In the genomic region with DNA sequence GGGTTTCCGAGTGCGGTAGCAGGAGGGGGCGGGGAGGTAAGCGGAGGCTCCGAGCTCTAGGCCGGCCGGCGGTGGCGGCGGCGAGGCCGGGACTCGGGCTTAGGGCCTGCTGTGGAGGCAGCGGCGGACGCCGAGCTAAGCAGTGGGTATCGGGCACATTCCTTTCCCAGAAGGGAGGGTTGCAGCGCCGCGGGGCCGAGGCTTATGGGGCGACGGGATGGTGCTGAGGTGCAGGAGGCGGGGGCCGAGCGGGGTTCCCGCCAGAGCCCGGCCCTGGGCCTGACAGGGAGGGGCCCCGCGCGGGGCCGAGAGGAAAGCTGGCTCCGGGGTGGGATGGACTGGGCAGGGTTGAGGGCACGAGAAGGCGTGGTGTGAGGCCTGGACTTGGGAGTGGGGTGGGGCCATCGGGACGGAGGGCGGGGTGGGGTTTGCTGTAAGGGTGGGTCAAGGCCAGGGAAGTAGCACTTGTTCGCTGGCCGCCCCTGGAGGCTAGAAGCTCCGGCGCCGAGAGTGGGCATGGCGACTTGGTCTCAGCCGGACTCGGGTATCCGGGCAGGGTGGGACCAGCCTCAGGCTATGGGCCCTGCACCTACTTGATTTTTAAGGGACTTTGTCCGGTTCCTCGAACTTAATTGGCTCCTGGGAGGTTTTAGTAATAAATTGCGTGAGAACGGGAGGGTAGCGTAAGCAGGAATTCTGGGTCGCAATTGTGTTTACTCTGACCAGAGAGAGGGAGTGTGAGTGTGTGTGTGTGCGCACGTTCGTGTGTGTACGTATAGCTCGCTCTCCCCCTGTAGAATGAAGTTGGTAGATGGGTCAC, we compare ENCODE assay signal across 8 cellular contexts. TPM values are rescaled to one million over a fixed set of nuclear protein-coding genes. Genes with fewer than 3 reads are reported as not detected.
DNase-seq lines count a peak whose midpoint lies in the region; ATAC-seq and TF ChIP-seq lines count a peak whose summit lies in the region.

Gene NFE2L1, plus strand, starts transcription at position 39 of the 820 bp plus-strand sequence. CDS start 2,760 bp downstream, outside the sequence.

- H3K27ac ChIP-seq in CD4-positive, CD25-positive, alpha-beta regulatory T cell (ENCODE audit: insufficient read depth, low read length, poor library complexity, severe bottlenecking): peak within 1 kb of the TSS; percentile 83
- peak within 1 kb of the TSS; percentile 91 for H3K27ac ChIP-seq in urinary bladder (ENCODE audit: low read depth)

- no peak for TF ChIP-seq CTCF in fibroblast of villous mesenchyme (IDR thresholded peaks at IDR 0.05; ENCODE audit: insufficient read depth, low read depth, low read length)

- H3K4me3 Mint-ChIP-seq in CD4-positive, CD25-positive, alpha-beta regulatory T cell: peak within 1 kb of the TSS; percentile 93 to 94 (median 94)
- H3K4me3 Mint-ChIP-seq in activated T-helper 1 cell treated with anti-CD3 and anti-CD28 coated beads, Interleukin-12 subunit alpha, Interleukin-12 subunit beta, Interleukin-2, Interleukin-4 antibody, amounts not matched to agents 30 ng/mL and 10 ng/mL and 1 ng/mL, durations not matched to agents 14 hours and 24 hours and 36 hours: peak within 1 kb of the TSS; percentile 99
- peak within 1 kb of the TSS; percentile 81 for H3K4me3 Mint-ChIP-seq in natural killer cell treated with Interleukin-12 subunit alpha and Interleukin-12 subunit beta and Interleukin-15 and Interleukin-18, amount 100 ng/mL, for 72 hours

- H3K27me3 Mint-ChIP-seq in CD4-positive, CD25-positive, alpha-beta regulatory T cell: peaks cover 4% of the 10 kb centered on the region
- H3K27me3 Mint-ChIP-seq in activated T-helper 1 cell treated with anti-CD3 and anti-CD28 coated beads, Interleukin-12 subunit alpha, Interleukin-12 subunit beta, Interleukin-2, Interleukin-4 antibody, amounts not matched to agents 30 ng/mL and 10 ng/mL and 1 ng/mL, durations not matched to agents 14 hours and 24 hours and 36 hours (ENCODE audit: insufficient read depth): peaks cover 1% of the 10 kb centered on the region
- no peaks in the 10 kb centered on the region for H3K27me3 Mint-ChIP-seq in natural killer cell treated with Interleukin-12 subunit alpha and Interleukin-12 subunit beta and Interleukin-15 and Interleukin-18, amount 100 ng/mL, for 72 hours

- intact Hi-C loops in activated T-helper 1 cell treated with anti-CD3 and anti-CD28 coated beads, Interleukin-12 subunit alpha, Interleukin-12 subunit beta, Interleukin-2, Interleukin-4 antibody, amounts not matched to agents 30 ng/mL and 10 ng/mL and 1 ng/mL, durations not matched to agents 14 hours and 24 hours and 36 hours (cut with micrococcal nuclease): loop anchor here (1.0 kb wide), 9 partner anchors 8 to 399 kb away; partner anchors contain the start of genes CBX1, KPNB1, PNPO and SNX11

- peaks cover 53% of the 10 kb centered on the region for H3K4me1 ChIP-seq in CD4-positive, CD25-positive, alpha-beta regulatory T cell (ENCODE audit: control insufficient read depth, insufficient read depth, low read length, poor library complexity, severe bottlenecking)
- no peaks in the 10 kb centered on the region for H3K4me1 ChIP-seq in urinary bladder (ENCODE audit: insufficient read depth)

- H3K27me3 ChIP-seq in CD4-positive, CD25-positive, alpha-beta regulatory T cell (ENCODE audit: control insufficient read depth, insufficient read depth, low read length): no peaks in the 10 kb centered on the region

- peak within 1 kb of the TSS; percentile 88 for H3K4me3 ChIP-seq in CD4-positive, CD25-positive, alpha-beta regulatory T cell (ENCODE audit: low read depth, low read length)
- H3K4me3 ChIP-seq in fibroblast of villous mesenchyme (ENCODE audit: low read depth, low read length) (peak within 1 kb of the TSS; percentile 87), urinary bladder (ENCODE audit: low read depth, low read length) (peak within 1 kb of the TSS; percentile 75)

- DNase-seq in CD4-positive, CD25-positive, alpha-beta regulatory T cell: peak in 2 of 3 donors; percentile 24 to 54
- DNase-seq in NCI-H446 treated with DMSO at 0.1 percent for 48 hours (lab: John Stamatoyannopoulos, UW) (peak; percentile 15), fibroblast of villous mesenchyme (ENCODE audit: low read depth) (peak; percentile 95)
- DNase-seq in activated T-helper 1 cell treated with anti-CD3 and anti-CD28 coated beads, Interleukin-12 subunit alpha, Interleukin-12 subunit beta, Interleukin-2, Interleukin-4 antibody, amounts not matched to agents 30 ng/mL and 10 ng/mL and 1 ng/mL, durations not matched to agents 14 hours and 24 hours and 36 hours (ENCODE audit: low spot score): no peak
- peak; percentile 85 for DNase-seq in natural killer cell treated with Interleukin-12 subunit alpha and Interleukin-12 subunit beta and Interleukin-15 and Interleukin-18, amount 100 ng/mL, for 72 hours (ENCODE audit: low spot score)

- no peaks in the 10 kb centered on the region for H3K9me3 ChIP-seq in CD4-positive, CD25-positive, alpha-beta regulatory T cell (ENCODE audit: control insufficient read depth in 2 of 2, low read length in 2 of 2)

- peaks cover 18 to 68% (median 44%) of the 10 kb centered on the region in 4 donors for H3K4me1 Mint-ChIP-seq in CD4-positive, CD25-positive, alpha-beta regulatory T cell
- H3K4me1 Mint-ChIP-seq in activated T-helper 1 cell treated with anti-CD3 and anti-CD28 coated beads, Interleukin-12 subunit alpha, Interleukin-12 subunit beta, Interleukin-2, Interleukin-4 antibody, amounts not matched to agents 30 ng/mL and 10 ng/mL and 1 ng/mL, durations not matched to agents 14 hours and 24 hours and 36 hours (ENCODE audit: low read depth): peaks cover 73% of the 10 kb centered on the region
- H3K4me1 Mint-ChIP-seq in natural killer cell treated with Interleukin-12 subunit alpha and Interleukin-12 subunit beta and Interleukin-15 and Interleukin-18, amount 100 ng/mL, for 72 hours (ENCODE audit: low read depth in 2 of 2): peaks cover 52 to 65% of the 10 kb centered on the region in 2 donors

- peak within 1 kb of the TSS; percentile 95 to 100 (median 96) for H3K27ac Mint-ChIP-seq in CD4-positive, CD25-positive, alpha-beta regulatory T cell
- peak within 1 kb of the TSS; percentile 100 for H3K27ac Mint-ChIP-seq in activated T-helper 1 cell treated with anti-CD3 and anti-CD28 coated beads, Interleukin-12 subunit alpha, Interleukin-12 subunit beta, Interleukin-2, Interleukin-4 antibody, amounts not matched to agents 30 ng/mL and 10 ng/mL and 1 ng/mL, durations not matched to agents 14 hours and 24 hours and 36 hours
- peak within 1 kb of the TSS; percentile 90 to 95 for H3K27ac Mint-ChIP-seq in natural killer cell treated with Interleukin-12 subunit alpha and Interleukin-12 subunit beta and Interleukin-15 and Interleukin-18, amount 100 ng/mL, for 72 hours

- ATAC-seq in CD4-positive, CD25-positive, alpha-beta regulatory T cell (ENCODE audit: low read depth in 2 of 2): peak; percentile 1 to 2
- ATAC-seq in GM18861 (IDR thresholded peaks at IDR 0.05; ENCODE audit: unreplicated experiment): peak; percentile 18
- ATAC-seq in HG03045 (IDR thresholded peaks at IDR 0.05; ENCODE audit: unreplicated experiment): peak; percentile 46
- peak; percentile 69 to 78 for ATAC-seq in natural killer cell treated with Interleukin-12 subunit alpha and Interleukin-12 subunit beta and Interleukin-15 and Interleukin-18, amount 100 ng/mL, for 72 hours

- peaks cover 22% of the 10 kb centered on the region for H3K36me3 ChIP-seq in CD4-positive, CD25-positive, alpha-beta regulatory T cell (ENCODE audit: control insufficient read depth, insufficient read depth, low read length)
- no peaks in the 10 kb centered on the region for H3K36me3 ChIP-seq in urinary bladder (ENCODE audit: insufficient read depth)

- H3K9me3 Mint-ChIP-seq in CD4-positive, CD25-positive, alpha-beta regulatory T cell: no peaks in the 10 kb centered on the region
- no peaks in the 10 kb centered on the region for H3K9me3 Mint-ChIP-seq in activated T-helper 1 cell treated with anti-CD3 and anti-CD28 coated beads, Interleukin-12 subunit alpha, Interleukin-12 subunit beta, Interleukin-2, Interleukin-4 antibody, amounts not matched to agents 30 ng/mL and 10 ng/mL and 1 ng/mL, durations not matched to agents 14 hours and 24 hours and 36 hours
- no peaks in the 10 kb centered on the region for H3K9me3 Mint-ChIP-seq in natural killer cell treated with Interleukin-12 subunit alpha and Interleukin-12 subunit beta and Interleukin-15 and Interleukin-18, amount 100 ng/mL, for 72 hours

- under 1% methylated on average over 59 of the region's 59 CpGs for WGBS in urinary bladder

- H3K36me3 Mint-ChIP-seq in CD4-positive, CD25-positive, alpha-beta regulatory T cell: peaks cover 14% of the 10 kb centered on the region
- H3K36me3 Mint-ChIP-seq in activated T-helper 1 cell treated with anti-CD3 and anti-CD28 coated beads, Interleukin-12 subunit alpha, Interleukin-12 subunit beta, Interleukin-2, Interleukin-4 antibody, amounts not matched to agents 30 ng/mL and 10 ng/mL and 1 ng/mL, durations not matched to agents 14 hours and 24 hours and 36 hours (ENCODE audit: low read depth): peaks cover 36% of the 10 kb centered on the region
- H3K36me3 Mint-ChIP-seq in natural killer cell treated with Interleukin-12 subunit alpha and Interleukin-12 subunit beta and Interleukin-15 and Interleukin-18, amount 100 ng/mL, for 72 hours: peaks cover 17% of the 10 kb centered on the region

RNA-seq across cellular contexts. Expression of gene NFE2L1, which starts in this region (rescaled TPM):
- total RNA-seq in CD4-positive, CD25-positive, alpha-beta regulatory T cell: 41.0 TPM
- polyA plus RNA-seq in CD4-positive, CD25-positive, alpha-beta regulatory T cell: 1 to 10 TPM; 6.7 to 9.9 (median 7.3) TPM
- 86.6 and 92.0 TPM in 2 replicates for total RNA-seq in activated T-helper 1 cell treated with anti-CD3 and anti-CD28 coated beads, Interleukin-12 subunit alpha, Interleukin-12 subunit beta, Interleukin-2, Interleukin-4 antibody, amounts not matched to agents 30 ng/mL and 10 ng/mL and 1 ng/mL, durations not matched to agents 14 hours and 24 hours and 36 hours
- total RNA-seq in fibroblast of villous mesenchyme (110 and 132 TPM in 2 replicates), urinary bladder (53.1 TPM)
- 100 to 1,000 TPM; 103 to 153 TPM for total RNA-seq in natural killer cell treated with Interleukin-12 subunit alpha and Interleukin-12 subunit beta and Interleukin-15 and Interleukin-18, amount 100 ng/mL, for 72 hours
- polyA plus RNA-seq in urinary bladder: 163 TPM

Comparison
In these comparisons a context has a peak if more than half of its experiments do, and no peak if none do; other contexts are left out.
1. RNA of gene NFE2L1 (polyA plus RNA-seq): 163 TPM in urinary bladder (single experiment); 6.7 to 9.9 TPM in CD4-positive, CD25-positive, alpha-beta regulatory T cell; every median in the first group is over 10 times any median in the second.
2. ATAC-seq: peak in every context shown above with its lines; median percentile 74 in natural killer cell treated with Interleukin-12 subunit alpha and Interleukin-12 subunit beta and Interleukin-15 and Interleukin-18, amount 100 ng/mL, for 72 hours; 46 in HG03045; 18 in GM18861; 2 in CD4-positive, CD25-positive, alpha-beta regulatory T cell.
3. Peak in every context shown above with its lines, with median percentiles within 50 percentile points of each other: H3K4me3 ChIP-seq, H3K27ac Mint-ChIP-seq and H3K4me3 Mint-ChIP-seq.